1 cellular context compared by ENCODE assay signal in genomic region chr1:183303901-183304300, GRCh38.
TF ChIP-seq lines count a peak whose summit lies in the region.

No MANE protein-coding gene starts in this region.

TF ChIP-seq in IMR-90, 13 proteins besides CTCF, POLR2A, EP300 and RAD21 (continued from another document):
- TF ChIP-seq, protein P1, sequence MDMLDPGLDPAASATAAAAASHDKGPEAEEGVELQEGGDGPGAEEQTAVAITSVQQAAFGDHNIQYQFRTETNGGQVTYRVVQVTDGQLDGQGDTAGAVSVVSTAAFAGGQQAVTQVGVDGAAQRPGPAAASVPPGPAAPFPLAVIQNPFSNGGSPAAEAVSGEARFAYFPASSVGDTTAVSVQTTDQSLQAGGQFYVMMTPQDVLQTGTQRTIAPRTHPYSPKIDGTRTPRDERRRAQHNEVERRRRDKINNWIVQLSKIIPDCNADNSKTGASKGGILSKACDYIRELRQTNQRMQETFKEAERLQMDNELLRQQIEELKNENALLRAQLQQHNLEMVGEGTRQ (IDR thresholded peaks at IDR 0.05; ENCODE audit: low read depth, low read length) = no peak
- TF ChIP-seq BHLHE40 (IDR thresholded peaks at IDR 0.05; ENCODE audit: low read depth, low read length) = no peak
